ENCODE assay signal across 18 cellular contexts in genomic region chr5:163916856-163917255, GRCh38.
DNase-seq lines count a peak whose midpoint lies in the region; ATAC-seq and TF ChIP-seq lines count a peak whose summit lies in the region.
"Had no signal": no experiment of that assay in that cellular context is flagged by ENCODE, and none has a peak within 500 bp of the region (broad histone marks: within the 10 kb centered on the region; RNA-seq: fewer than 3 reads in every experiment).

No MANE protein-coding gene starts in this region.

- TF ChIP-seq CTCF in NB4 (IDR thresholded peaks at IDR 0.05; ENCODE audit: low read depth, low read length) (no peak), spleen (IDR thresholded peaks at IDR 0.05 in 8 of 11, conservative IDR thresholded peaks at IDR 0.05 in 3 of 11) (no peak), gastrocnemius medialis (IDR thresholded peaks at IDR 0.05 in 4 of 5, conservative IDR thresholded peaks at IDR 0.05 in 1 of 5) (no peak)

- H3K27ac ChIP-seq in spleen (peak overlapping the region; percentile 68 to 97 (median 88)), gastrocnemius medialis (no peak overlapping the region)
- H3K27ac ChIP-seq: C4-2B, tibial artery had no signal

- H3K27me3 ChIP-seq in spleen (replicated peaks in 1 of 7): no peaks in the 10 kb centered on the region
- H3K27me3 ChIP-seq in gastrocnemius medialis: no peaks in the 10 kb centered on the region
- H3K27me3 ChIP-seq: tibial artery had no signal

- TF ChIP-seq POLR2A in NB4 (IDR thresholded peaks at IDR 0.05; ENCODE audit: extremely low read depth, insufficient read length) (no peak), spleen (IDR thresholded peaks at IDR 0.05) (no peak), gastrocnemius medialis (IDR thresholded peaks at IDR 0.05) (no peak)

- intact Hi-C loops in spleen (cut with DNase I; ENCODE audit: low total_unique reads) (no loop called here), gastrocnemius medialis (cut with DNase I; ENCODE audit: low total_unique reads) (no loop called here)

- H3K9me3 ChIP-seq in spleen (peaks cover 0 to 29% (median 20%) of the 10 kb centered on the region in 8 donors), gastrocnemius medialis (no peaks in the 10 kb centered on the region)
- H3K9me3 ChIP-seq: tibial artery had no signal

- H3K36me3 ChIP-seq in spleen (no peaks in the 10 kb centered on the region), gastrocnemius medialis (no peaks in the 10 kb centered on the region)
- H3K36me3 ChIP-seq: tibial artery had no signal

- peak overlapping the region; percentile 19 for H3K4me3 ChIP-seq in NB4 (ENCODE audit: low read depth, low read length)
- peak overlapping the region in 1 of 8 donors; percentile 47 for H3K4me3 ChIP-seq in spleen
- no peak overlapping the region for H3K4me3 ChIP-seq in gastrocnemius medialis
- H3K4me3 ChIP-seq: mucosa of descending colon, skin epidermis, tibial artery had no signal

- in situ Hi-C loops in gastrocnemius medialis (cut with MboI; ENCODE audit: low sequenced_read_pairs in 4 of 4): no loop called here

- H3K4me1 ChIP-seq in spleen (peaks cover 0 to 44% (median 20%) of the 10 kb centered on the region in 6 donors), gastrocnemius medialis (no peaks in the 10 kb centered on the region)
- H3K4me1 ChIP-seq: tibial artery had no signal

- peak; percentile 9 for ATAC-seq in esophagus mucosa
- no peak for ATAC-seq in HG03175 (IDR thresholded peaks at IDR 0.05; ENCODE audit: unreplicated experiment)
- ATAC-seq in gastrocnemius medialis: no peak

- WGBS in spleen, 5 donors: 39 to 74% (median 65%) methylated on average over 1 of the region's 1 CpG

- DNase-seq in GF-D8 (lab: John Stamatoyannopoulos, UW) (peak; percentile 67), NB4 (ENCODE audit: low read depth) (peak; percentile 77), spleen (no peak), activated gamma-delta T cell (lab: John Stamatoyannopoulos, UW) (no peak), NCI-H1092 (lab: John Stamatoyannopoulos, UW) (no peak), gastrocnemius medialis (no peak)
- DNase-seq: activated CD4-positive, alpha-beta T cell treated with anti-CD3 and anti-CD28 coated beads, Interleukin-2, amount 50 U/mL, for 4 hours; activated naive CD8-positive, alpha-beta T cell treated with anti-CD3 and anti-CD28 coated beads for 36 hours; activated T-cell treated with anti-CD3 and anti-CD28 coated beads, Interleukin-2, amount 50 U/mL, for 1 hour; DMS79; NCI-H1436; NCI-H2227 treated with DMSO at 0.1 percent for 48 hours; tibial artery had no signal

Comparison
In these comparisons a context has a peak if more than half of its experiments do, and no peak if none do; other contexts are left out.
1. DNase-seq: peak in GF-D8 (single experiment) and NB4 (single experiment); none in spleen (single experiment), activated gamma-delta T cell (single experiment), NCI-H1092 (single experiment) and gastrocnemius medialis (0 of 2).
2. H3K27ac ChIP-seq: peak in spleen (8 of 8); none in gastrocnemius medialis (0 of 4).